ENCODE assay signal across 1 cellular context in the genomic region with DNA sequence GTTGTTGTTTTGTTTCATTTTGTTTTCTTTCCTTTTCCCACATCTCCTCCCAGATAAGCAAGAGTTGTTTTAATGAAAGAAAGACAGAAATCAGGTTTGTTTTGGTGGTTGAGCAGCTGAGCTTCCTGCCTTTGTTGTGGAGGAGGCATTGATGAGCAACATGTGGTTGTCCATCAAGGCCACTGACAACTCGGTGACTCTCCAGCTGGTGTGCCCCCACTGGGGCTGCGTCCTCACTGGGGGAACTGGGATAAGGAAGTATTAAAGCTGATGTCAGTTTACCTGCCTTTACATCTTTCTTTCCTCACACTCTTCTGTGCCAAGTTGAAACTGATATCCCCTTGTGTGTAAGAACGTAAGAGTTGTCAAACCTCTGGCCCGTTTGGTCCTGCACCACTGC.
TF ChIP-seq lines count a peak whose summit lies in the region.

No MANE protein-coding gene starts in this region.

TF ChIP-seq in GM12878, 131 proteins besides CTCF, POLR2A, EP300 and RAD21:
- no peak for TF ChIP-seq SMC3 (IDR thresholded peaks at IDR 0.05; ENCODE audit: borderline replicate concordance, low read length)
- no peak for TF ChIP-seq HDAC2 (IDR thresholded peaks at IDR 0.05)
- TF ChIP-seq, protein P1, sequence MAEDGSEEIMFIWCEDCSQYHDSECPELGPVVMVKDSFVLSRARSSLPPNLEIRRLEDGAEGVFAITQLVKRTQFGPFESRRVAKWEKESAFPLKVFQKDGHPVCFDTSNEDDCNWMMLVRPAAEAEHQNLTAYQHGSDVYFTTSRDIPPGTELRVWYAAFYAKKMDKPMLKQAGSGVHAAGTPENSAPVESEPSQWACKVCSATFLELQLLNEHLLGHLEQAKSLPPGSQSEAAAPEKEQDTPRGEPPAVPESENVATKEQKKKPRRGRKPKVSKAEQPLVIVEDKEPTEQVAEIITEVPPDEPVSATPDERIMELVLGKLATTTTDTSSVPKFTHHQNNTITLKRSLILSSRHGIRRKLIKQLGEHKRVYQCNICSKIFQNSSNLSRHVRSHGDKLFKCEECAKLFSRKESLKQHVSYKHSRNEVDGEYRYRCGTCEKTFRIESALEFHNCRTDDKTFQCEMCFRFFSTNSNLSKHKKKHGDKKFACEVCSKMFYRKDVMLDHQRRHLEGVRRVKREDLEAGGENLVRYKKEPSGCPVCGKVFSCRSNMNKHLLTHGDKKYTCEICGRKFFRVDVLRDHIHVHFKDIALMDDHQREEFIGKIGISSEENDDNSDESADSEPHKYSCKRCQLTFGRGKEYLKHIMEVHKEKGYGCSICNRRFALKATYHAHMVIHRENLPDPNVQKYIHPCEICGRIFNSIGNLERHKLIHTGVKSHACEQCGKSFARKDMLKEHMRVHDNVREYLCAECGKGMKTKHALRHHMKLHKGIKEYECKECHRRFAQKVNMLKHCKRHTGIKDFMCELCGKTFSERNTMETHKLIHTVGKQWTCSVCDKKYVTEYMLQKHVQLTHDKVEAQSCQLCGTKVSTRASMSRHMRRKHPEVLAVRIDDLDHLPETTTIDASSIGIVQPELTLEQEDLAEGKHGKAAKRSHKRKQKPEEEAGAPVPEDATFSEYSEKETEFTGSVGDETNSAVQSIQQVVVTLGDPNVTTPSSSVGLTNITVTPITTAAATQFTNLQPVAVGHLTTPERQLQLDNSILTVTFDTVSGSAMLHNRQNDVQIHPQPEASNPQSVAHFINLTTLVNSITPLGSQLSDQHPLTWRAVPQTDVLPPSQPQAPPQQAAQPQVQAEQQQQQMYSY (CRISPR knock-in tag; IDR thresholded peaks at IDR 0.05), result no peak
- TF ChIP-seq KLF5 (IDR thresholded peaks at IDR 0.05; ENCODE audit: partially characterized antibody), result no peak
- TF ChIP-seq, protein P2, sequence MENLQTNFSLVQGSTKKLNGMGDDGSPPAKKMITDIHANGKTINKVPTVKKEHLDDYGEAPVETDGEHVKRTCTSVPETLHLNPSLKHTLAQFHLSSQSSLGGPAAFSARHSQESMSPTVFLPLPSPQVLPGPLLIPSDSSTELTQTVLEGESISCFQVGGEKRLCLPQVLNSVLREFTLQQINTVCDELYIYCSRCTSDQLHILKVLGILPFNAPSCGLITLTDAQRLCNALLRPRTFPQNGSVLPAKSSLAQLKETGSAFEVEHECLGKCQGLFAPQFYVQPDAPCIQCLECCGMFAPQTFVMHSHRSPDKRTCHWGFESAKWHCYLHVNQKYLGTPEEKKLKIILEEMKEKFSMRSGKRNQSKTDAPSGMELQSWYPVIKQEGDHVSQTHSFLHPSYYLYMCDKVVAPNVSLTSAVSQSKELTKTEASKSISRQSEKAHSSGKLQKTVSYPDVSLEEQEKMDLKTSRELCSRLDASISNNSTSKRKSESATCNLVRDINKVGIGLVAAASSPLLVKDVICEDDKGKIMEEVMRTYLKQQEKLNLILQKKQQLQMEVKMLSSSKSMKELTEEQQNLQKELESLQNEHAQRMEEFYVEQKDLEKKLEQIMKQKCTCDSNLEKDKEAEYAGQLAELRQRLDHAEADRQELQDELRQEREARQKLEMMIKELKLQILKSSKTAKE (IDR thresholded peaks at IDR 0.05; ENCODE audit: low read depth, poor library complexity, severe bottlenecking), result no peak
- no peak for TF ChIP-seq TARDBP (IDR thresholded peaks at IDR 0.05; ENCODE audit: borderline replicate concordance)
- no peak for TF ChIP-seq CHD1 (IDR thresholded peaks at IDR 0.05; ENCODE audit: low read depth, low read length)
- no peak for TF ChIP-seq NR2C1 (IDR thresholded peaks at IDR 0.05)
- TF ChIP-seq NBN (IDR thresholded peaks at IDR 0.05), result no peak
- TF ChIP-seq RUNX3 (IDR thresholded peaks at IDR 0.05; ENCODE audit: low read length), result peak; percentile 77
- no peak for TF ChIP-seq POLR2AphosphoS2 (IDR thresholded peaks at IDR 0.05; ENCODE audit: low read depth, low read length)
- peak; percentile 60; the same call in 1 of the 2 replicates for TF ChIP-seq TCF12 (IDR thresholded peaks at IDR 0.05; ENCODE audit: low read depth, low read length)
- no peak for TF ChIP-seq HCFC1 (IDR thresholded peaks at IDR 0.05; ENCODE audit: low read length)
- no peak for TF ChIP-seq ZNF207 (IDR thresholded peaks at IDR 0.05; ENCODE audit: borderline replicate concordance)
- no peak for TF ChIP-seq RBBP5 (conservative IDR thresholded peaks at IDR 0.05)
- TF ChIP-seq, protein P3, sequence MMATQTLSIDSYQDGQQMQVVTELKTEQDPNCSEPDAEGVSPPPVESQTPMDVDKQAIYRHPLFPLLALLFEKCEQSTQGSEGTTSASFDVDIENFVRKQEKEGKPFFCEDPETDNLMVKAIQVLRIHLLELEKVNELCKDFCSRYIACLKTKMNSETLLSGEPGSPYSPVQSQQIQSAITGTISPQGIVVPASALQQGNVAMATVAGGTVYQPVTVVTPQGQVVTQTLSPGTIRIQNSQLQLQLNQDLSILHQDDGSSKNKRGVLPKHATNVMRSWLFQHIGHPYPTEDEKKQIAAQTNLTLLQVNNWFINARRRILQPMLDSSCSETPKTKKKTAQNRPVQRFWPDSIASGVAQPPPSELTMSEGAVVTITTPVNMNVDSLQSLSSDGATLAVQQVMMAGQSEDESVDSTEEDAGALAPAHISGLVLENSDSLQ (IDR thresholded peaks at IDR 0.05), result peak; percentile 30; the same call in 1 of the 2 replicates
- TF ChIP-seq, protein P4, sequence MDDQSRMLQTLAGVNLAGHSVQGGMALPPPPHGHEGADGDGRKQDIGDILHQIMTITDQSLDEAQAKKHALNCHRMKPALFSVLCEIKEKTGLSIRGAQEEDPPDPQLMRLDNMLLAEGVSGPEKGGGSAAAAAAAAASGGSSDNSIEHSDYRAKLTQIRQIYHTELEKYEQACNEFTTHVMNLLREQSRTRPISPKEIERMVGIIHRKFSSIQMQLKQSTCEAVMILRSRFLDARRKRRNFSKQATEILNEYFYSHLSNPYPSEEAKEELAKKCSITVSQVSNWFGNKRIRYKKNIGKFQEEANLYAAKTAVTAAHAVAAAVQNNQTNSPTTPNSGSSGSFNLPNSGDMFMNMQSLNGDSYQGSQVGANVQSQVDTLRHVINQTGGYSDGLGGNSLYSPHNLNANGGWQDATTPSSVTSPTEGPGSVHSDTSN (IDR thresholded peaks at IDR 0.05; ENCODE audit: insufficient replicate concordance, low read depth, low read length), result peak; percentile 15
- TF ChIP-seq NFIC (IDR thresholded peaks at IDR 0.05; ENCODE audit: low read depth, low read length), result no peak
- no peak for TF ChIP-seq ZBED1 (IDR thresholded peaks at IDR 0.05; ENCODE audit: borderline replicate concordance)
